Comparison of ENCODE assay signal across 1 cellular context in genomic region chr14:22163051-22163450, GRCh38.
TF ChIP-seq lines count a peak whose summit lies in the region.

No MANE protein-coding gene starts in this region.

TF ChIP-seq in WTC11, 78 proteins besides CTCF, POLR2A, EP300 and RAD21 (continued from another document):
- TF ChIP-seq ZBTB43 (CRISPR knock-in tag; IDR thresholded peaks at IDR 0.05), result no peak
- TF ChIP-seq TP53 (CRISPR knock-in tag; IDR thresholded peaks at IDR 0.05), result no peak
- TF ChIP-seq E2F1 (CRISPR knock-in tag; IDR thresholded peaks at IDR 0.05), result no peak
- no peak for TF ChIP-seq NFYB (CRISPR knock-in tag; conservative IDR thresholded peaks at IDR 0.05; ENCODE audit: low read depth)
- TF ChIP-seq ZBTB21 (CRISPR knock-in tag; IDR thresholded peaks at IDR 0.05; ENCODE audit: borderline replicate concordance), result no peak
- TF ChIP-seq ZNF263 (CRISPR knock-in tag; IDR thresholded peaks at IDR 0.05; ENCODE audit: low read depth), result no peak
- TF ChIP-seq ESRRA (CRISPR knock-in tag; IDR thresholded peaks at IDR 0.05; ENCODE audit: borderline replicate concordance), result no peak
- TF ChIP-seq ATF2 (CRISPR knock-in tag; IDR thresholded peaks at IDR 0.05; ENCODE audit: borderline replicate concordance, low read depth), result no peak
- TF ChIP-seq MAX (CRISPR knock-in tag; IDR thresholded peaks at IDR 0.05), result no peak
